In genomic region chr9:14320272-14321245, GRCh38 we compare ENCODE assay signal across 8 cellular contexts. TPM values are rescaled to one million over a fixed set of nuclear protein-coding genes. Genes with fewer than 3 reads are reported as not detected.
A peak's percentile ranks its signal among the peaks of the same experiment; 100 is the strongest.
DNase-seq lines count a peak whose midpoint lies in the region; ATAC-seq and TF ChIP-seq lines count a peak whose summit lies in the region.

No MANE protein-coding gene starts in this region.

- H3K79me2 ChIP-seq in ACC112 (ENCODE audit: control insufficient read depth, insufficient read depth, low read length, unreplicated experiment) = peaks cover 61% of the 10 kb centered on the region

- H3K4me3 ChIP-seq in ACC112 (ENCODE audit: low read depth, low read length) (peak overlapping the region; percentile 86), GM12865 (ENCODE audit: low read depth, low read length) (no peak overlapping the region), ovary (peak overlapping the region; percentile 68)

- no peak for TF ChIP-seq EP300 in ovary (IDR thresholded peaks at IDR 0.05)

- TF ChIP-seq CTCF in GM12865 (IDR thresholded peaks at IDR 0.05; ENCODE audit: insufficient read depth, low read depth, low read length, missing control alignments) (no peak), ovary (IDR thresholded peaks at IDR 0.05) (no peak)

- H3K27ac ChIP-seq in ACC112 (ENCODE audit: low read depth, low read length) (peak overlapping the region; percentile 92), ovary (peak overlapping the region in 1 of 2 donors; percentile 38)

- no peak for TF ChIP-seq POLR2A in ovary (IDR thresholded peaks at IDR 0.05)

- H3K9me3 ChIP-seq in ovary = no peaks in the 10 kb centered on the region

- no peak for ATAC-seq in GM19395 (IDR thresholded peaks at IDR 0.05; ENCODE audit: unreplicated experiment)

- 19 to 33% (median 23%) methylated on average over 16 of the region's 16 CpGs for WGBS in ovary, 3 donors

- no peaks in the 10 kb centered on the region for H3K36me3 ChIP-seq in ACC112 (ENCODE audit: insufficient read depth, low read length)
- H3K36me3 ChIP-seq in ovary = no peaks in the 10 kb centered on the region

- H3K27me3 ChIP-seq in ACC112 (ENCODE audit: insufficient read depth, low read length) = no peaks in the 10 kb centered on the region
- H3K27me3 ChIP-seq in ovary = no peaks in the 10 kb centered on the region

- in situ Hi-C loops in SK-MEL-5 (cut with HindIII; ENCODE audit: low pct_unique_long_range_greater_than_20kb, low sequenced_read_pairs) = no loop called here

- intact Hi-C loops in ovary (cut with DNase I) = loop anchor here in 1 of 4 donors (2.0 kb wide), 1 partner anchor 28 kb away; no protein-coding TSS in a partner anchor

- H3K4me1 ChIP-seq in ACC112 (ENCODE audit: control insufficient read depth, insufficient read depth, low read length, unreplicated experiment) (peaks cover 33% of the 10 kb centered on the region), ovary (ENCODE audit: insufficient read depth) (peaks cover 2% of the 10 kb centered on the region)

- peak; percentile 18 for DNase-seq in GM12865 (ENCODE audit: low read depth)
- DNase-seq in SK-MEL-5 (ENCODE audit: low read depth, low spot score) = peak; percentile 48
- DNase-seq in fibroblast of gingiva (ENCODE audit: low read depth) = peak; percentile 97
- DNase-seq in ovary = peak in 1 of 5 donors; percentile 51
- no peak for DNase-seq in SKM-1 treated with dmso at 0.1 percent for 144 hours (lab: John Stamatoyannopoulos, UW; ENCODE audit: unreplicated experiment)
- DNase-seq in COLO829 (ENCODE audit: low spot score) = no peak

- peak overlapping the region; percentile 24 for H2AFZ ChIP-seq in ACC112 (ENCODE audit: low read length, unreplicated experiment)

RNA-seq across cellular contexts. Expression of gene NFIB, which starts 6.6 kb away (rescaled TPM):
- 11.7 and 15.4 TPM in 2 replicates for total RNA-seq in SK-MEL-5 (2014; rRNA removed; shearing (Covaris generic))
- polyA plus RNA-seq in SK-MEL-5 (2015; cell fraction: cytosol; rRNA removed) = 7.4 and 15.1 TPM in 2 replicates
- 12.2 and 12.3 TPM in 2 replicates for polyA plus RNA-seq in SK-MEL-5 (2015; cell fraction: nucleus; rRNA removed)
- total RNA-seq in ovary = 100 to 1,000 TPM in 1 of 7 donors, 10 to 100 TPM in 6; 40.3 to 111 (median 67.6) TPM
- 10 to 100 TPM in 1 of 2 donors, 1 to 10 TPM in 1; 8.7 to 32.9 TPM for polyA plus RNA-seq in ovary

Comparison
In these comparisons a context has a peak if more than half of its experiments do, and no peak if none do; other contexts are left out.
1. DNase-seq: peak in GM12865 (single experiment), SK-MEL-5 (single experiment) and fibroblast of gingiva (single experiment); none in SKM-1 treated with dmso at 0.1 percent for 144 hours (single experiment) and COLO829 (single experiment).